Comparison of ENCODE assay signal across 19 cellular contexts in the genomic region with DNA sequence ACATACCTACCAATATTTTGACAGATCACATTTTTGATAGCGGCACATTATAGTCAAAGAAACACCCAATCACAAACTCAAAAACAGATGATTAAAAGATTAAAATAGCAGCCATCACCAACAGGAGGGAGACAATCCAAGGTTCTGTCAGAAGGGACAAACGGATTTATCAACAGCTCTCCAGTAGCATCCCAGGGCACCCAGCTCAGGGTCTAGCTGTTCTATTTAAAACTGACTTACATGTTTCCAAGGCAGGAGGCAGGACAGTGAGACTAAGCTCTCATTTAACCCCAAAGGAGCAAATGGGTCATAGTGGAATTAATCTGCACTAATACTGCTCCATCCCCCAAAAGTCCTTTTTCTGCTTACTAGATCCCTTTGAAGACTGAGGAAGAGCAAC. TPM values are rescaled to one million over a fixed set of nuclear protein-coding genes. Genes with fewer than 3 reads are reported as not detected.
A peak's percentile ranks its signal among the peaks of the same experiment; 100 is the strongest.
DNase-seq lines count a peak whose midpoint lies in the region; ATAC-seq and TF ChIP-seq lines count a peak whose summit lies in the region.
"Had no signal": no experiment of that assay in that cellular context is flagged by ENCODE, and none has a peak within 500 bp of the region (broad histone marks: within the 10 kb centered on the region; RNA-seq: fewer than 3 reads in every experiment).

No MANE protein-coding gene starts in this region.

- no peaks in the 10 kb centered on the region for H3K9me3 Mint-ChIP-seq in central memory CD8-positive, alpha-beta T cell
- H3K9me3 Mint-ChIP-seq in nephron = peaks cover 3% of the 10 kb centered on the region
- H3K9me3 Mint-ChIP-seq in activated CD4-positive, alpha-beta T cell treated with anti-CD3 and anti-CD28 coated beads for 36 hours (ENCODE audit: low read depth) = peaks cover 2% of the 10 kb centered on the region

- intact Hi-C loops in Right ventricle myocardium superior (cut with DNase I) = no loop called here
- intact Hi-C loops in cardiac septum (cut with DNase I) = no loop called here
- intact Hi-C loops in activated CD4-positive, alpha-beta T cell treated with anti-CD3 and anti-CD28 coated beads for 36 hours (cut with DNase I, micrococcal nuclease) = no loop called here

- peaks cover 52% of the 10 kb centered on the region for H3K4me1 Mint-ChIP-seq in central memory CD8-positive, alpha-beta T cell
- peaks cover 20% of the 10 kb centered on the region for H3K4me1 Mint-ChIP-seq in nephron
- H3K4me1 Mint-ChIP-seq in activated CD4-positive, alpha-beta T cell treated with anti-CD3 and anti-CD28 coated beads for 36 hours = peaks cover 50% of the 10 kb centered on the region

- peaks cover 9% of the 10 kb centered on the region for H3K79me2 ChIP-seq in osteoblast (ENCODE audit: insufficient read depth, low read length)

- H3K4me3 ChIP-seq in osteoblast (ENCODE audit: insufficient read depth, low read length) = no peak overlapping the region

- no peak for DNase-seq in Right ventricle myocardium superior
- DNase-seq in cardiac septum (ENCODE audit: low spot score) = no peak
- DNase-seq in central memory CD8-positive, alpha-beta T cell (ENCODE audit: low spot score in 2 of 2) = no peak
- no peak for DNase-seq in osteoblast (ENCODE audit: insufficient read length, low spot score, missing footprints)
- no peak for DNase-seq in activated CD4-positive, alpha-beta T cell treated with anti-CD3 and anti-CD28 coated beads for 36 hours
- DNase-seq in activated CD8-positive, alpha-beta memory T cell treated with anti-CD3 and anti-CD28 coated beads for 24 hours = no peak
- DNase-seq: C1 segment of cervical spinal cord, DMS153, EL, GOT3, NCI-H1930, NCI-H2171, NCI-H446 treated with DMSO at 0.1 percent for 48 hours, NCI-H774, SHP77 had no signal

- CTCF ChIA-PET in activated CD4-positive, alpha-beta T cell treated with anti-CD3 and anti-CD28 coated beads for 36 hours (lab: Charles Lee) = interaction anchor here (0.6 to 1.7 kb wide), 3 partner anchors 11 to 40 kb away, joined by 3 to 6 read pairs (median 4); no protein-coding TSS in a partner anchor

- H4K20me1 ChIP-seq in osteoblast (ENCODE audit: insufficient read depth, low read length) = peaks cover 3% of the 10 kb centered on the region

- peaks cover 10% of the 10 kb centered on the region for H3K36me3 Mint-ChIP-seq in central memory CD8-positive, alpha-beta T cell (ENCODE audit: insufficient read depth)
- peaks cover 10% of the 10 kb centered on the region for H3K36me3 Mint-ChIP-seq in nephron (ENCODE audit: low read depth)
- H3K36me3 Mint-ChIP-seq in activated CD4-positive, alpha-beta T cell treated with anti-CD3 and anti-CD28 coated beads for 36 hours (ENCODE audit: low read depth) = peaks cover 12% of the 10 kb centered on the region

- no peaks in the 10 kb centered on the region for H3K9me3 ChIP-seq in osteoblast (ENCODE audit: low read depth, low read length)

- no peak overlapping the region for H3K4me3 Mint-ChIP-seq in central memory CD8-positive, alpha-beta T cell
- peak overlapping the region in 2 of 3 experiments; percentile 19 to 49 for H3K4me3 Mint-ChIP-seq in nephron
- H3K4me3 Mint-ChIP-seq in activated CD4-positive, alpha-beta T cell treated with anti-CD3 and anti-CD28 coated beads for 36 hours = no peak overlapping the region

- no peaks in the 10 kb centered on the region for H3K27me3 ChIP-seq in osteoblast (ENCODE audit: insufficient read depth, low read length)

- H3K36me3 ChIP-seq in osteoblast (ENCODE audit: insufficient read depth, low read length) = no peaks in the 10 kb centered on the region

- no peaks in the 10 kb centered on the region for H3K27me3 Mint-ChIP-seq in central memory CD8-positive, alpha-beta T cell
- H3K27me3 Mint-ChIP-seq in nephron (ENCODE audit: low read depth) = no peaks in the 10 kb centered on the region
- no peaks in the 10 kb centered on the region for H3K27me3 Mint-ChIP-seq in activated CD4-positive, alpha-beta T cell treated with anti-CD3 and anti-CD28 coated beads for 36 hours

- ATAC-seq in Right ventricle myocardium superior (ENCODE audit: poor library complexity) = peak; percentile 28
- no peak for ATAC-seq in central memory CD8-positive, alpha-beta T cell (replicated peaks; ENCODE audit: extremely low read depth, poor library complexity, severe bottlenecking)
- no peak for ATAC-seq in activated CD4-positive, alpha-beta T cell treated with anti-CD3 and anti-CD28 coated beads for 36 hours
- ATAC-seq in HG02884 (IDR thresholded peaks at IDR 0.05; ENCODE audit: unreplicated experiment) = no peak
- ATAC-seq: Panc1, SK-N-SH treated with all-trans-retinoic acid at 6 μM for 48 hours had no signal

- peak overlapping the region; percentile 51 for H3K27ac Mint-ChIP-seq in central memory CD8-positive, alpha-beta T cell (ENCODE audit: low read depth)
- no peak overlapping the region for H3K27ac Mint-ChIP-seq in nephron
- no peak overlapping the region for H3K27ac Mint-ChIP-seq in activated CD4-positive, alpha-beta T cell treated with anti-CD3 and anti-CD28 coated beads for 36 hours

- H3K27ac ChIP-seq in osteoblast (ENCODE audit: low read depth, low read length) = no peak overlapping the region

- H3K4me1 ChIP-seq in osteoblast (ENCODE audit: insufficient read depth, low read length) = peaks cover 14% of the 10 kb centered on the region

- POLR2A ChIA-PET in activated CD4-positive, alpha-beta T cell treated with anti-CD3 and anti-CD28 coated beads for 36 hours (lab: Charles Lee) = no interaction called here

- no peak overlapping the region for H2AFZ ChIP-seq in osteoblast (ENCODE audit: low read length)

- H3K4me2 ChIP-seq in osteoblast (ENCODE audit: insufficient read depth, low read length) = no peak overlapping the region

- no peak for TF ChIP-seq CTCF in nephron (IDR thresholded peaks at IDR 0.05; ENCODE audit: unreplicated experiment in 3 of 3)
- TF ChIP-seq CTCF in osteoblast (IDR thresholded peaks at IDR 0.05; ENCODE audit: extremely low read depth, low read depth, low read length) = no peak

RNA-seq across cellular contexts. Expression of gene AGTPBP1, which starts 3.2 kb away (rescaled TPM):
- total RNA-seq in Right ventricle myocardium superior (78.3 TPM), cardiac septum (39.0 TPM), osteoblast (14.4 and 17.0 TPM in 2 replicates)
- 10 to 100 TPM; 39.8 to 45.9 TPM for total RNA-seq in activated CD4-positive, alpha-beta T cell treated with anti-CD3 and anti-CD28 coated beads for 36 hours

Comparison
In these comparisons a context has a peak if more than half of its experiments do, and no peak if none do; other contexts are left out.
1. H3K4me3 Mint-ChIP-seq: peak in nephron (2 of 3); none in central memory CD8-positive, alpha-beta T cell (single experiment) and activated CD4-positive, alpha-beta T cell treated with anti-CD3 and anti-CD28 coated beads for 36 hours (single experiment).